ENCODE assay signal across 12 cellular contexts in genomic region chr7:116218051-116218645, GRCh38. TPM values are rescaled to one million over a fixed set of nuclear protein-coding genes. Genes with fewer than 3 reads are reported as not detected.
DNase-seq lines count a peak whose midpoint lies in the region; FAIRE-seq and TF ChIP-seq lines count a peak whose summit lies in the region.
"Had no signal": no experiment of that assay in that cellular context is flagged by ENCODE, and none has a peak within 500 bp of the region (broad histone marks: within the 10 kb centered on the region; RNA-seq: fewer than 3 reads in every experiment).

No MANE protein-coding gene starts in this region.

- no peaks in the 10 kb centered on the region for H3K27me3 Mint-ChIP-seq in mesothelial cell of epicardium (ENCODE audit: low read depth)

- no peak overlapping the region for H3K4me3 ChIP-seq in astrocyte of the cerebellum (ENCODE audit: low read depth, low read length)
- H3K4me3 ChIP-seq: ovary had no signal

- no peak for FAIRE-seq in GM12891 (lab: Jason Lieb, UNC)

- peak overlapping the region; percentile 74 for H3K27ac Mint-ChIP-seq in mesothelial cell of epicardium
- H3K27ac Mint-ChIP-seq: brain, H9 had no signal

- peaks cover 67% of the 10 kb centered on the region for H3K4me1 Mint-ChIP-seq in mesothelial cell of epicardium

- DNase-seq in AG08396 (ENCODE audit: low spot score) (peak; percentile 35), LHCN-M2 (ENCODE audit: low read depth) (peak; percentile 90), astrocyte of the cerebellum (ENCODE audit: low read depth) (peak; percentile 77), mesothelial cell of epicardium (ENCODE audit: low spot score in 2 of 2, unreplicated experiment in 2 of 2) (no peak), midbrain (lab: John Stamatoyannopoulos, UW) (no peak), Ammon's horn (ENCODE audit: low spot score) (no peak), GM12891 (ENCODE audit: insufficient read length, low spot score) (no peak), NCI-H128 (lab: John Stamatoyannopoulos, UW; ENCODE audit: unreplicated experiment) (no peak)
- DNase-seq: H9, ovary had no signal

- no peak overlapping the region for H3K4me3 Mint-ChIP-seq in mesothelial cell of epicardium
- H3K4me3 Mint-ChIP-seq: brain, H9 had no signal

- H3K9me3 Mint-ChIP-seq in mesothelial cell of epicardium, result no peaks in the 10 kb centered on the region
- H3K9me3 Mint-ChIP-seq: brain, H9 had no signal

- H3K36me3 Mint-ChIP-seq in mesothelial cell of epicardium, result no peaks in the 10 kb centered on the region
- H3K36me3 Mint-ChIP-seq: brain had no signal

- no peak for TF ChIP-seq POLR2A in GM12891 (IDR thresholded peaks at IDR 0.05; ENCODE audit: low read depth, low read length)

- in situ Hi-C loops in astrocyte of the cerebellum (cut with HindIII; ENCODE audit: low sequenced_read_pairs), result no loop called here

- TF ChIP-seq CTCF in astrocyte of the cerebellum (IDR thresholded peaks at IDR 0.05; ENCODE audit: low read depth, low read length, missing control alignments), result no peak
- TF ChIP-seq CTCF in mesothelial cell of epicardium (IDR thresholded peaks at IDR 0.05; ENCODE audit: unreplicated experiment), result no peak

TF ChIP-seq in GM12891, 5 proteins besides CTCF, POLR2A, EP300 and RAD21:
- no peak for TF ChIP-seq POLR2AphosphoS5 (IDR thresholded peaks at IDR 0.05; ENCODE audit: low read depth, low read length)
- TF ChIP-seq TAF1 (IDR thresholded peaks at IDR 0.05; ENCODE audit: low read depth, low read length), result no peak
- no peak for TF ChIP-seq PAX5 (IDR thresholded peaks at IDR 0.05; ENCODE audit: insufficient read depth, low read length, severe bottlenecking)
- no peak for TF ChIP-seq SPI1 (IDR thresholded peaks at IDR 0.05; ENCODE audit: low read depth, low read length)
- TF ChIP-seq POU2F2 (IDR thresholded peaks at IDR 0.05; ENCODE audit: low read depth, low read length), result no peak

RNA-seq across cellular contexts. Expression of gene TES, which starts 7.8 kb away (rescaled TPM):
- total RNA-seq in LHCN-M2 (2014; rRNA removed) (1.0 and 3.1 TPM in 2 replicates), mesothelial cell of epicardium (131 to 146 TPM (median 137 TPM) in 3 replicates)
- 1.8 TPM for polyA plus RNA-seq in LHCN-M2 (2012)
- 28.3 TPM for polyA plus RNA-seq in GM12891 (2012; ENCODE audit: low read depth, missing spikeins)
- total RNA-seq: G401 had no signal

Comparison
In these comparisons a context has a peak if more than half of its experiments do, and no peak if none do; other contexts are left out.
1. DNase-seq: peak in AG08396 (single experiment), LHCN-M2 (single experiment) and astrocyte of the cerebellum (single experiment); none in mesothelial cell of epicardium (0 of 2), midbrain (single experiment), Ammon's horn (single experiment), GM12891 (single experiment) and NCI-H128 (single experiment).
2. RNA of gene TES, which starts 7.8 kb away (total RNA-seq): 131 to 146 TPM in mesothelial cell of epicardium; 1.0 to 3.1 TPM in LHCN-M2; every median in the first group is over 10 times any median in the second.